ENCODE assay signal across 8 cellular contexts in the genomic region with DNA sequence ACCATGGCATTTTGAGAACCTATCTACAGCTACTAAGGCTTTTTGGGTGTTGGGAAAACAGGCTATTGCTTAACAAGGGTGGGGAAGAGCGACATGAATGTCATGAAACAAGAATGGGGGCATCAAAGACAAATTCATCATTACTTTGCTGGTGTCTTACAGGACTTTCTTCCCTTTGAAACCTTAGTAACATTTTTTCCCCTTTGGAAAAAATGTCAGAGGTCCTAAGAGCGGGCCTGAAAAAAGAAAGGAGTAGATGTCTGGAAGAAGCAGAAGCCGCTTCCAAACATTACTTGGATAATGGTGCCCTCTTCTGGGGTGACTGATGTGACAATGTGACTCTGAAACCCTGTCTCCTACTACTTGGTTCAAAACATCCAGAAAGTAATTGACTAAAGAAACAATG. TPM values are rescaled to one million over a fixed set of nuclear protein-coding genes. Genes with fewer than 3 reads are reported as not detected.
DNase-seq lines count a peak whose midpoint lies in the region; ATAC-seq, FAIRE-seq and TF ChIP-seq lines count a peak whose summit lies in the region.

No MANE protein-coding gene starts in this region.

- no peaks in the 10 kb centered on the region for H3K9me3 ChIP-seq in liver (ENCODE audit: control insufficient read depth in 4 of 4, low read length in 3 of 4)
- H3K9me3 ChIP-seq in upper lobe of right lung = no peaks in the 10 kb centered on the region

- no peak overlapping the region for H3K27ac ChIP-seq in RWPE1
- no peak overlapping the region for H3K27ac ChIP-seq in liver (ENCODE audit: low read depth in 1 of 2, low read length in 2 of 2)
- no peak overlapping the region for H3K27ac ChIP-seq in upper lobe of right lung

- peak; percentile 62 for TF ChIP-seq CTCF in RWPE1 (conservative IDR thresholded peaks at IDR 0.05; ENCODE audit: low read depth)
- TF ChIP-seq CTCF in bronchial epithelial cell (IDR thresholded peaks at IDR 0.05; ENCODE audit: insufficient read depth, low read length, severe bottlenecking) = peak; percentile 46
- TF ChIP-seq CTCF in liver (IDR thresholded peaks at IDR 0.05; ENCODE audit: low read depth, low read length, missing input control) = peak; percentile 55
- TF ChIP-seq CTCF in upper lobe of right lung (IDR thresholded peaks at IDR 0.05) = peak; percentile 53

- H3K4me3 ChIP-seq in bronchial epithelial cell (ENCODE audit: low read depth, low read length) (no peak overlapping the region), liver (ENCODE audit: low read depth in 1 of 3, low read length in 3 of 3) (no peak overlapping the region), upper lobe of right lung (no peak overlapping the region)

- DNase-seq in NCI-H1417 (lab: John Stamatoyannopoulos, UW) = peak; percentile 47 to 76 (median 72)
- no peak for DNase-seq in NCI-H1417 treated with DMSO at 0.1 percent for 48 hours (lab: John Stamatoyannopoulos, UW)
- DNase-seq in M059J (ENCODE audit: low read depth) = peak; percentile 77
- DNase-seq in RWPE1 (ENCODE audit: low spot score) = peak; percentile 58
- DNase-seq in bronchial epithelial cell (ENCODE audit: low read depth) = peak; percentile 64
- DNase-seq in upper lobe of right lung = no peak
- no peak for DNase-seq in mesenteric fat pad (ENCODE audit: low spot score)

- intact Hi-C loops in upper lobe of right lung (cut with DNase I) = no loop called here

- H3K36me3 ChIP-seq in bronchial epithelial cell (ENCODE audit: control insufficient read depth, insufficient read depth, low read length) (no peaks in the 10 kb centered on the region), liver (ENCODE audit: control insufficient read depth in 4 of 4, insufficient read depth in 3 of 4, low read depth in 1 of 4, low read length in 3 of 4) (no peaks in the 10 kb centered on the region), upper lobe of right lung (no peaks in the 10 kb centered on the region)

- CTCF ChIA-PET in RWPE1 (lab: Yijun Ruan, JAX) = interaction anchor here (0.5 to 1.0 kb wide), 12 partner anchors 36 to 1064 kb away, joined by 3 to 7 read pairs (median 4); no protein-coding TSS in a partner anchor

- peaks cover 0 to 16% (median 10%) of the 10 kb centered on the region in 4 donors for H3K4me1 ChIP-seq in liver (ENCODE audit: control insufficient read depth in 4 of 4, insufficient read depth in 4 of 4, low read length in 3 of 4)
- peaks cover 9% of the 10 kb centered on the region for H3K4me1 ChIP-seq in upper lobe of right lung

- H3K9ac ChIP-seq in liver (ENCODE audit: low read depth in 1 of 2, low read length in 2 of 2) = no peak overlapping the region

- WGBS in liver = 37% methylated on average over 3 of the region's 3 CpGs

- POLR2A ChIA-PET in RWPE1 (lab: Yijun Ruan, JAX; ENCODE audit: low non-redundant PET) = no interaction called here

- H3K27me3 ChIP-seq in bronchial epithelial cell (ENCODE audit: control insufficient read depth, insufficient read depth, low read length) = no peaks in the 10 kb centered on the region
- H3K27me3 ChIP-seq in liver (ENCODE audit: control insufficient read depth in 4 of 4, insufficient read depth in 4 of 4, low read length in 3 of 4) = no peaks in the 10 kb centered on the region
- no peaks in the 10 kb centered on the region for H3K27me3 ChIP-seq in upper lobe of right lung

- no peak for ATAC-seq in upper lobe of right lung

- FAIRE-seq in bronchial epithelial cell (lab: Jason Lieb, UNC) = no peak

- TF ChIP-seq RAD21 in liver (IDR thresholded peaks at IDR 0.05) = peak; percentile 88 to 90

TF ChIP-seq in liver, 16 proteins besides CTCF, POLR2A, EP300 and RAD21:
- TF ChIP-seq FOXA1 (IDR thresholded peaks at IDR 0.05) = no peak
- TF ChIP-seq HNF4G (IDR thresholded peaks at IDR 0.05) = no peak
- TF ChIP-seq, protein P1, sequence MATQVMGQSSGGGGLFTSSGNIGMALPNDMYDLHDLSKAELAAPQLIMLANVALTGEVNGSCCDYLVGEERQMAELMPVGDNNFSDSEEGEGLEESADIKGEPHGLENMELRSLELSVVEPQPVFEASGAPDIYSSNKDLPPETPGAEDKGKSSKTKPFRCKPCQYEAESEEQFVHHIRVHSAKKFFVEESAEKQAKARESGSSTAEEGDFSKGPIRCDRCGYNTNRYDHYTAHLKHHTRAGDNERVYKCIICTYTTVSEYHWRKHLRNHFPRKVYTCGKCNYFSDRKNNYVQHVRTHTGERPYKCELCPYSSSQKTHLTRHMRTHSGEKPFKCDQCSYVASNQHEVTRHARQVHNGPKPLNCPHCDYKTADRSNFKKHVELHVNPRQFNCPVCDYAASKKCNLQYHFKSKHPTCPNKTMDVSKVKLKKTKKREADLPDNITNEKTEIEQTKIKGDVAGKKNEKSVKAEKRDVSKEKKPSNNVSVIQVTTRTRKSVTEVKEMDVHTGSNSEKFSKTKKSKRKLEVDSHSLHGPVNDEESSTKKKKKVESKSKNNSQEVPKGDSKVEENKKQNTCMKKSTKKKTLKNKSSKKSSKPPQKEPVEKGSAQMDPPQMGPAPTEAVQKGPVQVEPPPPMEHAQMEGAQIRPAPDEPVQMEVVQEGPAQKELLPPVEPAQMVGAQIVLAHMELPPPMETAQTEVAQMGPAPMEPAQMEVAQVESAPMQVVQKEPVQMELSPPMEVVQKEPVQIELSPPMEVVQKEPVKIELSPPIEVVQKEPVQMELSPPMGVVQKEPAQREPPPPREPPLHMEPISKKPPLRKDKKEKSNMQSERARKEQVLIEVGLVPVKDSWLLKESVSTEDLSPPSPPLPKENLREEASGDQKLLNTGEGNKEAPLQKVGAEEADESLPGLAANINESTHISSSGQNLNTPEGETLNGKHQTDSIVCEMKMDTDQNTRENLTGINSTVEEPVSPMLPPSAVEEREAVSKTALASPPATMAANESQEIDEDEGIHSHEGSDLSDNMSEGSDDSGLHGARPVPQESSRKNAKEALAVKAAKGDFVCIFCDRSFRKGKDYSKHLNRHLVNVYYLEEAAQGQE (IDR thresholded peaks at IDR 0.05) = no peak
- no peak for TF ChIP-seq ATF3 (IDR thresholded peaks at IDR 0.05)
- TF ChIP-seq, protein P2, sequence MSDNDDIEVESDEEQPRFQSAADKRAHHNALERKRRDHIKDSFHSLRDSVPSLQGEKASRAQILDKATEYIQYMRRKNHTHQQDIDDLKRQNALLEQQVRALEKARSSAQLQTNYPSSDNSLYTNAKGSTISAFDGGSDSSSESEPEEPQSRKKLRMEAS (IDR thresholded peaks at IDR 0.05) = no peak
- TF ChIP-seq YY1 (IDR thresholded peaks at IDR 0.05) = no peak
- TF ChIP-seq EGR1 (IDR thresholded peaks at IDR 0.05; ENCODE audit: low read depth in 2 of 2) = no peak
- no peak for TF ChIP-seq GABPA (IDR thresholded peaks at IDR 0.05 in 1 of 2, conservative IDR thresholded peaks at IDR 0.05 in 1 of 2)
- peak in 1 of 2 donors; percentile 35 for TF ChIP-seq HNF4A (conservative IDR thresholded peaks at IDR 0.05)
- no peak for TF ChIP-seq TAF1 (conservative IDR thresholded peaks at IDR 0.05)
- TF ChIP-seq SP1 (IDR thresholded peaks at IDR 0.05) = no peak
- TF ChIP-seq JUND (IDR thresholded peaks at IDR 0.05) = peak in 1 of 2 donors; percentile 29
- no peak for TF ChIP-seq FOXA2 (IDR thresholded peaks at IDR 0.05)
- no peak for TF ChIP-seq NR2F2 (IDR thresholded peaks at IDR 0.05)
- TF ChIP-seq ZBTB33 (IDR thresholded peaks at IDR 0.05) = no peak
- TF ChIP-seq RXRA (IDR thresholded peaks at IDR 0.05) = peak in 1 of 2 donors; percentile 32

RNA-seq across cellular contexts. Expression of gene DDX50, which starts 3.8 kb away (rescaled TPM):
- 40.6 and 51.1 TPM in 2 replicates for total RNA-seq in M059J (2014; rRNA removed; shearing (Covaris generic))
- total RNA-seq in bronchial epithelial cell (47.9 and 73.7 TPM in 2 replicates), liver (10 to 100 TPM; 13.0 to 18.8 TPM), upper lobe of right lung (26.1 TPM), mesenteric fat pad (33.3 TPM)
- polyA plus RNA-seq in liver = 1 to 10 TPM; 7.0 to 8.0 TPM

RNA-seq across cellular contexts. Expression of gene DDX21, which starts 58.6 kb away (rescaled TPM):
- total RNA-seq in M059J (2014; rRNA removed; shearing (Covaris generic)) = 40.4 and 51.9 TPM in 2 replicates
- total RNA-seq in bronchial epithelial cell = 148 and 193 TPM in 2 replicates
- total RNA-seq in liver = 10 to 100 TPM; 32.3 to 38.4 TPM
- 10 to 100 TPM; 13.9 to 20.1 TPM for polyA plus RNA-seq in liver
- total RNA-seq in upper lobe of right lung = 56.0 TPM
- 110 TPM for total RNA-seq in mesenteric fat pad

Comparison
In these comparisons a context has a peak if more than half of its experiments do, and no peak if none do; other contexts are left out.
1. DNase-seq: peak in NCI-H1417 (3 of 3), M059J (single experiment), RWPE1 (single experiment) and bronchial epithelial cell (single experiment); none in NCI-H1417 treated with DMSO at 0.1 percent for 48 hours (single experiment), upper lobe of right lung (single experiment) and mesenteric fat pad (single experiment).
2. Peak in every context shown above with its lines, with median percentiles within 50 percentile points of each other: CTCF ChIP-seq.